1 cellular context compared by ENCODE assay signal in genomic region chr20:37564388-37565133, GRCh38.
TF ChIP-seq lines count a peak whose summit lies in the region.

No MANE protein-coding gene starts in this region.

TF ChIP-seq in HepG2, 621 proteins besides CTCF, POLR2A, EP300 and RAD21 (continued from another document and continues in another):
- TF ChIP-seq ZNF687 (CRISPR knock-in tag; IDR thresholded peaks at IDR 0.05), result peak; percentile 65
- TF ChIP-seq MTERF4 (CRISPR knock-in tag; IDR thresholded peaks at IDR 0.05), result no peak
- no peak for TF ChIP-seq ZNF281 (CRISPR knock-in tag; IDR thresholded peaks at IDR 0.05; ENCODE audit: borderline replicate concordance)
- TF ChIP-seq ZMYM3 (CRISPR knock-in tag; IDR thresholded peaks at IDR 0.05), result peak; percentile 87
- 0 out of 2 replicates have a peak, but pooled peaks have one; percentile 64 for TF ChIP-seq ZNF776 (CRISPR knock-in tag; IDR thresholded peaks at IDR 0.05)
- TF ChIP-seq SKI (IDR thresholded peaks at IDR 0.05; ENCODE audit: partially characterized antibody), result peak; percentile 72
- 0 out of 2 replicates have a peak, but pooled peaks have one; percentile 10 for TF ChIP-seq KDM6A (CRISPR knock-in tag; IDR thresholded peaks at IDR 0.05; ENCODE audit: low read depth)
- no peak for TF ChIP-seq ZNF550 (CRISPR knock-in tag; IDR thresholded peaks at IDR 0.05; ENCODE audit: borderline replicate concordance)
- TF ChIP-seq ZBTB1 (CRISPR knock-in tag; IDR thresholded peaks at IDR 0.05; ENCODE audit: borderline replicate concordance), result 0 out of 2 replicates have a peak, but pooled peaks have one; percentile 73
- TF ChIP-seq BHLHE40 (IDR thresholded peaks at IDR 0.05; ENCODE audit: low read length), result 0 out of 2 replicates have a peak, but pooled peaks have one; percentile 9
- TF ChIP-seq ZNF629 (CRISPR knock-in tag; conservative IDR thresholded peaks at IDR 0.05), result peak; percentile 94
- TF ChIP-seq KDM5B (CRISPR knock-in tag; IDR thresholded peaks at IDR 0.05; ENCODE audit: borderline replicate concordance), result peak; percentile 76
- TF ChIP-seq DZIP1 (CRISPR knock-in tag; IDR thresholded peaks at IDR 0.05), result no peak
- TF ChIP-seq HOXA9 (CRISPR knock-in tag; IDR thresholded peaks at IDR 0.05; ENCODE audit: borderline replicate concordance), result no peak
- TF ChIP-seq KDM1A (CRISPR knock-in tag; IDR thresholded peaks at IDR 0.05), result peak; percentile 62
- 0 out of 2 replicates have a peak, but pooled peaks have one; percentile 15 for TF ChIP-seq FOXC1 (CRISPR knock-in tag; IDR thresholded peaks at IDR 0.05; ENCODE audit: borderline replicate concordance)
- TF ChIP-seq HNF1A (IDR thresholded peaks at IDR 0.05; ENCODE audit: low read depth), result no peak
- TF ChIP-seq HNF1A (CRISPR knock-in tag; IDR thresholded peaks at IDR 0.05; ENCODE audit: borderline replicate concordance), result no peak
- no peak for TF ChIP-seq SOX6 (IDR thresholded peaks at IDR 0.05)
- peak; percentile 46; the same call in 1 of the 2 replicates for TF ChIP-seq SOX6 (CRISPR knock-in tag; IDR thresholded peaks at IDR 0.05)
- TF ChIP-seq ZEB1 (IDR thresholded peaks at IDR 0.05; ENCODE audit: insufficient replicate concordance, low read depth), result peak; percentile 25
- 0 out of 2 replicates have a peak, but pooled peaks have one; percentile 15 for TF ChIP-seq PPARG (CRISPR knock-in tag; conservative IDR thresholded peaks at IDR 0.05)
- 0 out of 2 replicates have a peak, but pooled peaks have one; percentile 39 for TF ChIP-seq ZBTB38 (CRISPR knock-in tag; IDR thresholded peaks at IDR 0.05)
- peak; percentile 68; the same call in 1 of the 2 replicates for TF ChIP-seq ZNF124 (CRISPR knock-in tag; IDR thresholded peaks at IDR 0.05)
- TF ChIP-seq XRCC5 (optimal IDR thresholded peaks at IDR 0.05; ENCODE audit: low read length), result peak; percentile 91
- no peak for TF ChIP-seq FOXM1 (CRISPR knock-in tag; IDR thresholded peaks at IDR 0.05)
- TF ChIP-seq ZNF75D (CRISPR knock-in tag; IDR thresholded peaks at IDR 0.05; ENCODE audit: borderline replicate concordance), result no peak
- peak; percentile 70; the same call in 1 of the 2 replicates for TF ChIP-seq IRF2 (CRISPR knock-in tag; IDR thresholded peaks at IDR 0.05)
- TF ChIP-seq NCOA2 (CRISPR knock-in tag; IDR thresholded peaks at IDR 0.05), result peak; percentile 40; the same call in 1 of the 2 replicates
- TF ChIP-seq TFDP2 (CRISPR knock-in tag; IDR thresholded peaks at IDR 0.05), result 0 out of 2 replicates have a peak, but pooled peaks have one; percentile 31
- TF ChIP-seq MAF1 (CRISPR knock-in tag; IDR thresholded peaks at IDR 0.05; ENCODE audit: borderline replicate concordance), result 0 out of 2 replicates have a peak, but pooled peaks have one; percentile 12
- TF ChIP-seq NR2F1 (CRISPR knock-in tag; IDR thresholded peaks at IDR 0.05), result 0 out of 4 replicates have a peak, but pooled peaks of 1 of the 2 experiments have one; percentile 13
- TF ChIP-seq ERF (CRISPR knock-in tag; IDR thresholded peaks at IDR 0.05), result peak; percentile 62; the same call in 1 of the 2 replicates
- TF ChIP-seq BRD4 (CRISPR knock-in tag; IDR thresholded peaks at IDR 0.05), result no peak
- peak; percentile 99 for TF ChIP-seq STAG1 (CRISPR knock-in tag; IDR thresholded peaks at IDR 0.05)
- TF ChIP-seq ZNF556 (CRISPR knock-in tag; IDR thresholded peaks at IDR 0.05; ENCODE audit: borderline replicate concordance), result peak; percentile 39; the same call in 1 of the 2 replicates
- peak; percentile 87; the same call in 1 of the 2 replicates for TF ChIP-seq KDM3A (CRISPR knock-in tag; IDR thresholded peaks at IDR 0.05; ENCODE audit: low read depth)
- TF ChIP-seq DDIT3 (CRISPR knock-in tag; IDR thresholded peaks at IDR 0.05), result 0 out of 2 replicates have a peak, but pooled peaks have one; percentile 41
- 0 out of 2 replicates have a peak, but pooled peaks have one; percentile 54 for TF ChIP-seq ZNF383 (CRISPR knock-in tag; IDR thresholded peaks at IDR 0.05; ENCODE audit: borderline replicate concordance)
- TF ChIP-seq MEF2D (CRISPR knock-in tag; IDR thresholded peaks at IDR 0.05), result 0 out of 2 replicates have a peak, but pooled peaks have one; percentile 39
- no peak for TF ChIP-seq ARNT (IDR thresholded peaks at IDR 0.05)
- peak; percentile 58; the same call in 1 of the 2 replicates for TF ChIP-seq SMAD3 (CRISPR knock-in tag; IDR thresholded peaks at IDR 0.05)
- TF ChIP-seq SMC3 (IDR thresholded peaks at IDR 0.05; ENCODE audit: low read length), result peak; percentile 30; the same call in 1 of the 2 replicates
- peak; percentile 37 for TF ChIP-seq HIVEP1 (CRISPR knock-in tag; IDR thresholded peaks at IDR 0.05)
- TF ChIP-seq BCL6 (CRISPR knock-in tag; IDR thresholded peaks at IDR 0.05), result no peak; the same call in 1 of the 2 replicates
